1 cellular context compared by ENCODE assay signal in genomic region chr7:36154255-36155212, GRCh38.
TF ChIP-seq lines count a peak whose summit lies in the region.

No MANE protein-coding gene starts in this region.

TF ChIP-seq in HepG2, 621 proteins besides CTCF, POLR2A, EP300 and RAD21 (continued from another document):
- TF ChIP-seq ZNF740 (CRISPR knock-in tag; IDR thresholded peaks at IDR 0.05) (no peak), CENPT (CRISPR knock-in tag; IDR thresholded peaks at IDR 0.05; ENCODE audit: low read depth) (no peak), ZBED4 (CRISPR knock-in tag; IDR thresholded peaks at IDR 0.05; ENCODE audit: borderline replicate concordance) (no peak), ZNF790 (CRISPR knock-in tag; IDR thresholded peaks at IDR 0.05; ENCODE audit: borderline replicate concordance) (0 out of 2 replicates have a peak, but pooled peaks have one; percentile 23), ZNF709 (CRISPR knock-in tag; IDR thresholded peaks at IDR 0.05) (0 out of 2 replicates have a peak, but pooled peaks have one; percentile 16), GABPB1 (CRISPR knock-in tag; IDR thresholded peaks at IDR 0.05) (0 out of 2 replicates have a peak, but pooled peaks have one; percentile 34), HNRNPLL (IDR thresholded peaks at IDR 0.05; ENCODE audit: low read depth, low read length, poor library complexity, severe bottlenecking) (peak; percentile 35), RARA (CRISPR knock-in tag; IDR thresholded peaks at IDR 0.05) (peak; percentile 24; the same call in 1 of the 2 replicates), POGZ (CRISPR knock-in tag; IDR thresholded peaks at IDR 0.05) (no peak), ZNF777 (CRISPR knock-in tag; IDR thresholded peaks at IDR 0.05) (0 out of 2 replicates have a peak, but pooled peaks have one; percentile 32), RBFOX2 (IDR thresholded peaks at IDR 0.05; ENCODE audit: low read depth, low read length) (peak; percentile 38; the same call in 1 of the 2 replicates), ZBTB7A (CRISPR knock-in tag; IDR thresholded peaks at IDR 0.05) (0 out of 2 replicates have a peak, but pooled peaks have one; percentile 25), ARID3A (IDR thresholded peaks at IDR 0.05; ENCODE audit: low read depth, low read length) (no peak), ZBTB38 (CRISPR knock-in tag; IDR thresholded peaks at IDR 0.05) (peak; percentile 99), AGO2 (optimal IDR thresholded peaks at IDR 0.05; ENCODE audit: low read depth, low read length) (peak; percentile 47), ZNF329 (CRISPR knock-in tag; IDR thresholded peaks at IDR 0.05; ENCODE audit: low read depth) (0 out of 2 replicates have a peak, but pooled peaks have one; percentile 49), NRL (CRISPR knock-in tag; IDR thresholded peaks at IDR 0.05; ENCODE audit: borderline replicate concordance) (peak; percentile 72; the same call in 1 of the 2 replicates), KDM6A (CRISPR knock-in tag; IDR thresholded peaks at IDR 0.05; ENCODE audit: low read depth) (no peak), HMGXB3 (CRISPR knock-in tag; IDR thresholded peaks at IDR 0.05; ENCODE audit: borderline replicate concordance) (no peak), BCL3 (CRISPR knock-in tag; IDR thresholded peaks at IDR 0.05) (0 out of 2 replicates have a peak, but pooled peaks have one; percentile 21), ATF7 (IDR thresholded peaks at IDR 0.05) (no peak), ATF7 (CRISPR knock-in tag; IDR thresholded peaks at IDR 0.05) (0 out of 2 replicates have a peak, but pooled peaks have one; percentile 29), ZFX (CRISPR knock-in tag; IDR thresholded peaks at IDR 0.05; ENCODE audit: low read depth) (peak; percentile 47), ZNF761 (CRISPR knock-in tag; conservative IDR thresholded peaks at IDR 0.05) (0 out of 2 replicates have a peak, but pooled peaks have one; percentile 27), ZNF501 (CRISPR knock-in tag; IDR thresholded peaks at IDR 0.05) (peak; percentile 26), CCDC6 (CRISPR knock-in tag; IDR thresholded peaks at IDR 0.05) (peak; percentile 54; the same call in 1 of the 2 replicates), ZNF12 (CRISPR knock-in tag; IDR thresholded peaks at IDR 0.05) (0 out of 2 replicates have a peak, but pooled peaks have one; percentile 37), NR1H2 (CRISPR knock-in tag; IDR thresholded peaks at IDR 0.05; ENCODE audit: borderline replicate concordance, low read depth) (peak; percentile 61; the same call in 1 of the 2 replicates), ZNF556 (CRISPR knock-in tag; IDR thresholded peaks at IDR 0.05; ENCODE audit: borderline replicate concordance) (peak; percentile 70; the same call in 1 of the 2 replicates), ZNF552 (CRISPR knock-in tag; IDR thresholded peaks at IDR 0.05; ENCODE audit: borderline replicate concordance) (no peak), ZNF280B (CRISPR knock-in tag; IDR thresholded peaks at IDR 0.05; ENCODE audit: borderline replicate concordance) (peak; percentile 42; the same call in 1 of the 2 replicates), ZNF274 (CRISPR knock-in tag; IDR thresholded peaks at IDR 0.05) (0 out of 2 replicates have a peak, but pooled peaks have one; percentile 49), ZNF430 (CRISPR knock-in tag; IDR thresholded peaks at IDR 0.05) (no peak), ZNF543 (CRISPR knock-in tag; IDR thresholded peaks at IDR 0.05) (0 out of 2 replicates have a peak, but pooled peaks have one; percentile 51), RORA (CRISPR knock-in tag; IDR thresholded peaks at IDR 0.05) (no peak), HNRNPL (IDR thresholded peaks at IDR 0.05; ENCODE audit: low read depth, low read length) (0 out of 2 replicates have a peak, but pooled peaks have one; percentile 16), NFKB2 (CRISPR knock-in tag; IDR thresholded peaks at IDR 0.05; ENCODE audit: borderline replicate concordance) (0 out of 2 replicates have a peak, but pooled peaks have one; percentile 33)
